14 cellular contexts compared by ENCODE assay signal in genomic region chr12:99981639-99982190, GRCh38. TPM values are rescaled to one million over a fixed set of nuclear protein-coding genes. Genes with fewer than 3 reads are reported as not detected.
DNase-seq lines count a peak whose midpoint lies in the region; ATAC-seq, FAIRE-seq and TF ChIP-seq lines count a peak whose summit lies in the region.
"Had no signal": no experiment of that assay in that cellular context is flagged by ENCODE, and none has a peak within 500 bp of the region (broad histone marks: within the 10 kb centered on the region; RNA-seq: fewer than 3 reads in every experiment).

No MANE protein-coding gene starts in this region.

- peak overlapping the region; percentile 89 for H3K9ac ChIP-seq in BLaER1
- H3K9ac ChIP-seq in mesenchymal stem cell (ENCODE audit: low read length) = no peak overlapping the region

- H2AFZ ChIP-seq in mesenchymal stem cell (ENCODE audit: low read depth, low read length) = no peak overlapping the region

- H3K18ac ChIP-seq in mesenchymal stem cell (ENCODE audit: low read depth in 1 of 2, low read length in 2 of 2) = no peak overlapping the region

- FAIRE-seq in D721Med (lab: Jason Lieb, UNC) = peak; percentile 11
- FAIRE-seq: GM12892, GM19239 had no signal

- no peak for DNase-seq in D721Med (ENCODE audit: insufficient read length, low spot score)
- no peak for DNase-seq in dorsolateral prefrontal cortex
- peak; percentile 44 for DNase-seq in superior temporal gyrus (ENCODE audit: extremely low spot score)
- no peak for DNase-seq in mesenchymal stem cell
- DNase-seq: CD4-positive, CD25-positive, alpha-beta regulatory T cell; DMS 273 treated with DMSO at 0.1 percent for 48 hours; GOT3; H9; IMR-90 had no signal

- no peak overlapping the region for H3K14ac ChIP-seq in mesenchymal stem cell (ENCODE audit: low read length in 2 of 2)

- no peaks in the 10 kb centered on the region for H3K27me3 ChIP-seq in BLaER1
- H3K27me3 ChIP-seq in dorsolateral prefrontal cortex = no peaks in the 10 kb centered on the region
- H3K27me3 ChIP-seq in mesenchymal stem cell (ENCODE audit: control insufficient read depth in 1 of 2, insufficient read depth in 1 of 2, low read length in 2 of 2) = peaks cover 0 to 14% of the 10 kb centered on the region in 2 experiments

- no peak overlapping the region for H4K91ac ChIP-seq in mesenchymal stem cell (ENCODE audit: low read length)

- intact Hi-C loops in dorsolateral prefrontal cortex (cut with DNase I) = no loop called here

- 70% methylated on average over 2 of the region's 4 CpGs for WGBS in mesenchymal stem cell

- TF ChIP-seq CTCF in D721Med (IDR thresholded peaks at IDR 0.05; ENCODE audit: insufficient read depth, missing control alignments) (no peak), dorsolateral prefrontal cortex (IDR thresholded peaks at IDR 0.05 in 54 of 56, conservative IDR thresholded peaks at IDR 0.05 in 2 of 56; ENCODE audit: low read depth in 1 of 56, partially characterized antibody in 56 of 56) (no peak)

- H3K27ac ChIP-seq in BLaER1 (peak overlapping the region; percentile 92), dorsolateral prefrontal cortex (peak overlapping the region in 1 of 59 donors; percentile 91), mesenchymal stem cell (ENCODE audit: low read length, poor library complexity, severe bottlenecking) (no peak overlapping the region)

- peaks cover 55% of the 10 kb centered on the region for H3K4me1 ChIP-seq in BLaER1
- H3K4me1 ChIP-seq in mesenchymal stem cell (ENCODE audit: control insufficient read depth, insufficient read depth, low read depth, low read length) = peaks cover 10% of the 10 kb centered on the region

- ATAC-seq in HG03354 (IDR thresholded peaks at IDR 0.05; ENCODE audit: poor library complexity, severe bottlenecking, unreplicated experiment) = no peak

- H2BK120ac ChIP-seq in mesenchymal stem cell (ENCODE audit: low read depth, low read length) = no peak overlapping the region

- H3K23ac ChIP-seq in mesenchymal stem cell (ENCODE audit: low read length in 2 of 2) = no peak overlapping the region

- H4K20me1 ChIP-seq in BLaER1 = no peaks in the 10 kb centered on the region

- H2BK5ac ChIP-seq in mesenchymal stem cell (ENCODE audit: low read depth, low read length, poor library complexity, severe bottlenecking) = no peak overlapping the region

- H2BK15ac ChIP-seq in mesenchymal stem cell (ENCODE audit: low read depth, poor library complexity, severe bottlenecking) = no peak overlapping the region

- H3K36me3 ChIP-seq in BLaER1 = no peaks in the 10 kb centered on the region
- H3K36me3 ChIP-seq in mesenchymal stem cell (ENCODE audit: control insufficient read depth in 1 of 2, insufficient read depth in 2 of 2, low read depth in 1 of 2, low read length in 2 of 2) = no peaks in the 10 kb centered on the region

- peak overlapping the region; percentile 85 for H3K4me3 ChIP-seq in BLaER1
- H3K4me3 ChIP-seq in dorsolateral prefrontal cortex = peak overlapping the region in 50 of 59 donors; percentile 3 to 78 (median 66)
- no peak overlapping the region for H3K4me3 ChIP-seq in mesenchymal stem cell (ENCODE audit: insufficient read depth in 1 of 2, low read depth in 1 of 2, low read length in 2 of 2)

- H3K4me2 ChIP-seq in BLaER1 = peak overlapping the region; percentile 91
- no peak overlapping the region for H3K4me2 ChIP-seq in mesenchymal stem cell (ENCODE audit: low read length, poor library complexity, severe bottlenecking)

- no peaks in the 10 kb centered on the region for H3K79me1 ChIP-seq in mesenchymal stem cell (replicated peaks; ENCODE audit: low read length, poor library complexity, severe bottlenecking)

- no peak overlapping the region for H4K8ac ChIP-seq in mesenchymal stem cell (ENCODE audit: low read length)

- H3K4ac ChIP-seq in mesenchymal stem cell (ENCODE audit: low read depth in 1 of 2, low read length in 2 of 2) = no peak overlapping the region

- H2AK5ac ChIP-seq in mesenchymal stem cell (ENCODE audit: low read length, severe bottlenecking) = no peak overlapping the region

- H3K9me3 ChIP-seq in BLaER1 (no peaks in the 10 kb centered on the region), mesenchymal stem cell (ENCODE audit: control insufficient read depth, low read length) (no peaks in the 10 kb centered on the region)

- no peak overlapping the region for H2BK12ac ChIP-seq in mesenchymal stem cell (ENCODE audit: low read length in 2 of 2)

RNA-seq across cellular contexts. Expression of gene ANKS1B, which starts 3.0 kb away (rescaled TPM):
- 100 to 1,000 TPM; 251 to 457 (median 368) TPM for total RNA-seq in dorsolateral prefrontal cortex
- 0.37 TPM for polyA plus RNA-seq in mesenchymal stem cell (2013, experiment 1 of 2)
- polyA plus RNA-seq in mesenchymal stem cell (2013, experiment 2 of 2) = 0.75 TPM
- total RNA-seq: HT-29 had no signal

Comparison
In these comparisons a context has a peak if more than half of its experiments do, and no peak if none do; other contexts are left out.
1. H3K4me3 ChIP-seq: peak in BLaER1 (single experiment) and dorsolateral prefrontal cortex (50 of 59); none in mesenchymal stem cell (0 of 2).